ENCODE assay signal across 20 cellular contexts in the genomic region with DNA sequence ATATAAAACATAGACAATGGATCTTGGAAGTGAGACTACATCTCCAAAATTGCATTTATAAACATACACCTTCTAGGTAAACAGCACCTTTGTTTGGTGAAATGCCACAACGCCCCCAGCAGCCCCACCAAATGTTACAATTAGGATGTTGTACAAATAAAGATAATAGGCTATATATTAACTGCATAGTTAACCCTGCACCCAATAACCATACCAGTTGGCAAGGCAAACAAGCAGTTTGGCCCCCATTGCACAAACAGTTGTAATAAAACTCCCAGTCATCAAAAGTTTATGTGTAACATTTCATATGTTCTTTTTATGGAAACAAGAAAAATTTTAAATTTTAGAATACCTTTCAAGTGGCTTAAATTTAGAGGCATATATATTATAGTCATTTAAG.
DNase-seq lines count a peak whose midpoint lies in the region; ATAC-seq, FAIRE-seq and TF ChIP-seq lines count a peak whose summit lies in the region.
"Had no signal": no experiment of that assay in that cellular context is flagged by ENCODE, and none has a peak within 500 bp of the region (broad histone marks: within the 10 kb centered on the region; RNA-seq: fewer than 3 reads in every experiment).

No MANE protein-coding gene starts in this region.

- ATAC-seq in A549 (no peak), HG02970 (IDR thresholded peaks at IDR 0.05; ENCODE audit: low FRiP score, unreplicated experiment) (no peak), GM18868 (IDR thresholded peaks at IDR 0.05; ENCODE audit: unreplicated experiment) (no peak)
- ATAC-seq: GM12878, HCT116 had no signal

- no peak for TF ChIP-seq RAD21 in A549 (conservative IDR thresholded peaks at IDR 0.05 in 1 of 2, IDR thresholded peaks at IDR 0.05 in 1 of 2)

- no peak for DNase-seq in A549 (ENCODE audit: low read depth in 1 of 2, low spot score in 1 of 2)
- DNase-seq in GM12892 (ENCODE audit: insufficient read length) = no peak
- DNase-seq in NCI-H69 (lab: John Stamatoyannopoulos, UW) = peak; percentile 36
- no peak for DNase-seq in progenitor cell of endocrine pancreas (ENCODE audit: low spot score, unreplicated experiment)
- DNase-seq: CD4-positive, CD25-positive, alpha-beta regulatory T cell; CD8-positive, alpha-beta memory T cell; DMS 273 treated with DMSO at 0.1 percent for 48 hours; DMS79; EL; GDM1; GM23248; H9 had no signal

- TF ChIP-seq EP300 in A549 (IDR thresholded peaks at IDR 0.05) = no peak

- peaks cover 15% of the 10 kb centered on the region; the same call in 2 of the 3 replicates for H3K4me1 ChIP-seq in A549
- H3K4me1 ChIP-seq: BLaER1 had no signal

- H3K4me3 Mint-ChIP-seq in progenitor cell of endocrine pancreas (ENCODE audit: low read depth) = peak overlapping the region; percentile 5
- H3K4me3 Mint-ChIP-seq: B cell; CD4-positive, CD25-positive, alpha-beta regulatory T cell; CD8-positive, alpha-beta memory T cell; H9 had no signal

- H3K27ac Mint-ChIP-seq in progenitor cell of endocrine pancreas = peak overlapping the region; percentile 64
- H3K27ac Mint-ChIP-seq: B cell; CD4-positive, CD25-positive, alpha-beta regulatory T cell had no signal

- POLR2A ChIA-PET in A549 (lab: Yijun Ruan, JAX) = no interaction called here

- no peak overlapping the region for H3K4me3 ChIP-seq in A549
- H3K4me3 ChIP-seq: BLaER1, GM12878, GM23248 had no signal

- TF ChIP-seq POLR2A in A549 (IDR thresholded peaks at IDR 0.05; ENCODE audit: low read length) (no peak), GM12892 (IDR thresholded peaks at IDR 0.05; ENCODE audit: low read depth, low read length) (0 out of 2 replicates have a peak, but pooled peaks have one; percentile 6)

- H3K36me3 Mint-ChIP-seq in progenitor cell of endocrine pancreas (ENCODE audit: insufficient read depth) = peaks cover 13% of the 10 kb centered on the region

- no peaks in the 10 kb centered on the region for H3K9me3 ChIP-seq in A549
- H3K9me3 ChIP-seq: BLaER1 had no signal

- H3K4me1 Mint-ChIP-seq in progenitor cell of endocrine pancreas (ENCODE audit: low read depth) = peaks cover 23% of the 10 kb centered on the region
- H3K4me1 Mint-ChIP-seq: B cell; CD8-positive, alpha-beta memory T cell had no signal

- no peak overlapping the region for H3K4me2 ChIP-seq in A549
- H3K4me2 ChIP-seq: BLaER1 had no signal

- 21% methylated on average over 1 of the region's 1 CpG for WGBS in A549 (ENCODE audit: missing lambda C conversion rate)

- CTCF ChIA-PET in A549 (lab: Yijun Ruan, JAX) = no interaction called here

- H3K9me3 Mint-ChIP-seq in progenitor cell of endocrine pancreas (ENCODE audit: low read depth) = no peaks in the 10 kb centered on the region
- H3K9me3 Mint-ChIP-seq: CD4-positive, CD25-positive, alpha-beta regulatory T cell; CD8-positive, alpha-beta memory T cell; H9 had no signal

- no peaks in the 10 kb centered on the region for H3K27me3 Mint-ChIP-seq in progenitor cell of endocrine pancreas
- H3K27me3 Mint-ChIP-seq: B cell; CD4-positive, CD25-positive, alpha-beta regulatory T cell had no signal

- FAIRE-seq in A549 (lab: Jason Lieb, UNC) = no peak
- FAIRE-seq in GM12892 (lab: Jason Lieb, UNC) = no peak
- FAIRE-seq: D721Med, GM12878 had no signal

- no peak for TF ChIP-seq CTCF in A549 (IDR thresholded peaks at IDR 0.05)
- no peak for TF ChIP-seq CTCF in progenitor cell of endocrine pancreas (IDR thresholded peaks at IDR 0.05; ENCODE audit: unreplicated experiment)

- H3K27ac ChIP-seq in A549 = no peak overlapping the region
- H3K27ac ChIP-seq: BLaER1, C4-2B, GM23248 had no signal

TF ChIP-seq in A549, 52 proteins besides CTCF, POLR2A, EP300 and RAD21:
- 0 out of 2 replicates have a peak, but pooled peaks have one; percentile 37 for TF ChIP-seq POLR2AphosphoS2 (conservative IDR thresholded peaks at IDR 0.05; ENCODE audit: low read length)
- TF ChIP-seq MAFK (IDR thresholded peaks at IDR 0.05; ENCODE audit: partially characterized antibody) = no peak
